ENCODE assay signal across 8 cellular contexts in genomic region chr2:127885780-127886592, GRCh38. TPM values are rescaled to one million over a fixed set of nuclear protein-coding genes. Genes with fewer than 3 reads are reported as not detected.
DNase-seq lines count a peak whose midpoint lies in the region; ATAC-seq and TF ChIP-seq lines count a peak whose summit lies in the region.
"Not testable (repeated sequence)": the region's sequence is repeated elsewhere in the genome, so short reads cannot be mapped to it uniquely, and the experiment has no call there.

TSS of gene AMMECR1L (minus strand) at chr2:127885956. CDS start at chr2:127874234, 11,722 bp downstream.

- TF ChIP-seq CTCF in right lobe of liver (IDR thresholded peaks at IDR 0.05), result not testable (repeated sequence)

- H3K4me3 ChIP-seq in BLaER1 (peak within 1 kb of the TSS; percentile 73), ectodermal cell (ENCODE audit: insufficient read depth, low read depth, low read length) (peak within 1 kb of the TSS; percentile 61), right lobe of liver (peak within 1 kb of the TSS; percentile 54 to 74 (median 66))

- H3K9me3 ChIP-seq in BLaER1; ectodermal cell (ENCODE audit: control insufficient read depth, low read length); right lobe of liver: not testable (repeated sequence)

- ATAC-seq in GM19395 (IDR thresholded peaks at IDR 0.05; ENCODE audit: unreplicated experiment), result peak; percentile 97
- peak; percentile 90 for ATAC-seq in HG03457 (IDR thresholded peaks at IDR 0.05; ENCODE audit: unreplicated experiment)
- peak; percentile 92 to 97 (median 93) for ATAC-seq in right lobe of liver

- peak; percentile 69 for TF ChIP-seq POLR2A in right lobe of liver (IDR thresholded peaks at IDR 0.05)

- H3K27ac ChIP-seq in BLaER1 (peak within 1 kb of the TSS; percentile 79), ectodermal cell (ENCODE audit: insufficient read depth, low read depth, low read length, poor library complexity, severe bottlenecking) (peak within 1 kb of the TSS; percentile 86), right lobe of liver (peak within 1 kb of the TSS; percentile 80 to 87 (median 83))

- CTCF ChIA-PET in activated CD8-positive, alpha-beta memory T cell treated with anti-CD3 and anti-CD28 coated beads for 36 hours (lab: Charles Lee), result not testable (repeated sequence)

- peak within 1 kb of the TSS; percentile 83 for H3K9ac ChIP-seq in BLaER1

- DNase-seq in NOMO-1 treated with dmso at 0.1 percent for 144 hours (lab: John Stamatoyannopoulos, UW; ENCODE audit: unreplicated experiment), result peak; percentile 22
- peak; percentile 81 to 85 (median 81) for DNase-seq in right lobe of liver
- DNase-seq in stimulated activated CD4-positive, alpha-beta T cell treated with anti-CD3 and anti-CD28 coated beads, Interleukin-2, amount 100 ng/mL, for 4 hours (ENCODE audit: low read depth), result peak; percentile 62

- intact Hi-C loops in right lobe of liver (cut with DNase I), result not testable (repeated sequence)

- peaks cover 31% of the 10 kb centered on the region for H3K4me1 ChIP-seq in BLaER1
- not testable (repeated sequence) for H3K4me1 ChIP-seq in ectodermal cell (ENCODE audit: control insufficient read depth, insufficient read depth, low read length)
- H3K4me1 ChIP-seq in right lobe of liver, result peaks cover 0 to 24% (median 0%) of the 10 kb centered on the region in 4 donors

- H4K20me1 ChIP-seq in BLaER1, result peaks cover 38% of the 10 kb centered on the region

- H3K36me3 ChIP-seq in BLaER1 (peaks cover 33% of the 10 kb centered on the region), right lobe of liver (peaks cover 0 to 15% (median 2%) of the 10 kb centered on the region in 4 donors)
- not testable (repeated sequence) for H3K36me3 ChIP-seq in ectodermal cell (ENCODE audit: control insufficient read depth, insufficient read depth, low read length)

- peak within 1 kb of the TSS; percentile 96 for H3K4me2 ChIP-seq in BLaER1

- H3K27me3 ChIP-seq in BLaER1; ectodermal cell (ENCODE audit: control insufficient read depth, insufficient read depth, low read length, poor library complexity, severe bottlenecking); right lobe of liver: not testable (repeated sequence)

- POLR2A ChIA-PET in activated CD8-positive, alpha-beta memory T cell treated with anti-CD3 and anti-CD28 coated beads for 36 hours (lab: Charles Lee), result not testable (repeated sequence)

- 1% methylated on average over 55 to 60 of the region's 85 CpGs for WGBS in ectodermal cell, 2 experiments
- 0% methylated on average over 5 of the region's 85 CpGs for WGBS in right lobe of liver (ENCODE audit: insufficient coverage, low coverage, low lambda C conversion rate, missing lambda C conversion rate)

RNA-seq across cellular contexts. Expression of gene AMMECR1L, which starts in this region (rescaled TPM):
- 10 to 100 TPM; 22.1 to 22.6 TPM for total RNA-seq in activated CD8-positive, alpha-beta memory T cell treated with anti-CD3 and anti-CD28 coated beads for 36 hours
- polyA plus RNA-seq in ectodermal cell (2013, experiment 1 of 4), result 26.9 TPM
- 28.6 TPM for polyA plus RNA-seq in ectodermal cell (2013, experiment 2 of 4)
- polyA plus RNA-seq in ectodermal cell (2013, experiment 3 of 4), result 19.8 TPM
- polyA plus RNA-seq in ectodermal cell (2013, experiment 4 of 4), result 21.6 TPM
- 1 to 10 TPM; 5.3 to 7.6 (median 6.7) TPM for total RNA-seq in right lobe of liver

Comparison
In these comparisons a context has a peak if more than half of its experiments do, and no peak if none do; other contexts are left out.
1. Peak in every context shown above with its lines: DNase-seq, ATAC-seq, H3K4me3 ChIP-seq and H3K27ac ChIP-seq.
2. DNase-seq: peak in every context shown above with its lines; median percentile 81 in right lobe of liver; 62 in stimulated activated CD4-positive, alpha-beta T cell treated with anti-CD3 and anti-CD28 coated beads, Interleukin-2, amount 100 ng/mL, for 4 hours; 22 in NOMO-1 treated with dmso at 0.1 percent for 144 hours.